25 cellular contexts compared by ENCODE assay signal in the genomic region with DNA sequence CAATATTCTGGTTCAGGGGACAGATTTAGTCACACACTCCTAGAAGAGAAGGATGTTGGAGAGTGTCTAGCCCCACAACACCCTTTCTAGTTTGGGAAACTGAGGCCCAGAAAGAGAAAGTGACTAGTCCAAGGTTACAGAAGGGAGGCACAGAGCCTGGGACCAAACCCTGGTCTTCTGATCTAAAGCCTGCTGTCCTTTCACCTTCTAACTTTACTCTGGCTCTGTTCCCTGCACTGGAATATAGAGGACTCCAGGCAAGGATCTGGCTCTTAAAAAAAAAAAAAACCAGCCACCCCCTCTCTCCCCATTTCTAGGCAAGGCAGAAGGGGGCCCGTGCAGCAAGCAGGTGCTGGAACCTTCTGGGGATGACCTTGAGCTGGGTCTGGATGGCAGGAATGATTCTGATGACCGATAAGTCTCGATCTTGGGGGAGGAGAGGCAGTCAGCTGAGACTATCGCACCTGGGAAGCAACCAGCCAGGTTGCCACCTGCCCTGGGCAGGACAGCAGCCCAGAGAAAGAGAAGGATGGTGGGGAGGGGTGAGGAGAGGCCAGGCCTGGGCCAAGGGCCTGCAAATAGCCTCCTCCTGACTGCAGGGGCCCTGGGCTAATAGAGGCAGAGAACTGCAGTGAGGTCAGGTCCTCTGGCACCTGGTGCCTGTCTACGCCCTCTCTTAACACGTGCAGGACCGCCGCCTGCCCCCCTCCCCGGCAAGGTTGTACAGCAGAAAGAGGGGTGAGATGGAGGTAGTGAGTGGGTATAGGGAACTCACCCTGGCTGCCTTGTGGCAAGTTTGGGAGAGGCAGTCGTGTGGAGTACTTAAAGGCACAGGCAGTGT. TPM values are rescaled to one million over a fixed set of nuclear protein-coding genes. Genes with fewer than 3 reads are reported as not detected.
DNase-seq lines count a peak whose midpoint lies in the region; ATAC-seq and TF ChIP-seq lines count a peak whose summit lies in the region.
"Had no signal": no experiment of that assay in that cellular context is flagged by ENCODE, and none has a peak within 500 bp of the region (broad histone marks: within the 10 kb centered on the region; RNA-seq: fewer than 3 reads in every experiment).

No MANE protein-coding gene starts in this region.

- CTCF ChIA-PET in activated naive CD4-positive, alpha-beta T cell treated with anti-CD3 and anti-CD28 coated beads for 36 hours (lab: Charles Lee), result interaction anchor here (0.6 kb wide), 1 partner anchor 27 kb away, joined by 3 read pairs; no protein-coding TSS in a partner anchor

- H3K14ac ChIP-seq in neuronal stem cell (ENCODE audit: low read length), result no peak overlapping the region

- TF ChIP-seq CTCF in natural killer cell (IDR thresholded peaks at IDR 0.05), result no peak
- TF ChIP-seq CTCF in parathyroid adenoma (IDR thresholded peaks at IDR 0.05), result no peak
- no peak for TF ChIP-seq CTCF in upper lobe of right lung (IDR thresholded peaks at IDR 0.05)

- H2BK15ac ChIP-seq in neuronal stem cell (ENCODE audit: low read length), result no peak overlapping the region

- H3K4me2 ChIP-seq in neuronal stem cell (ENCODE audit: insufficient read depth, low read length, poor library complexity, severe bottlenecking) (no peak overlapping the region), parathyroid adenoma (ENCODE audit: low read length) (peak overlapping the region; percentile 14), GM23248 (ENCODE audit: unreplicated experiment) (no peak overlapping the region)
- H3K4me2 ChIP-seq: A549; BLaER1 treated with 17β-estradiol and CSF1 and Interleukin-3, amounts not matched to agents 10 nM and 100 nM had no signal

- no peak overlapping the region for H2BK5ac ChIP-seq in neuronal stem cell (ENCODE audit: low read length)

- no peak overlapping the region for H3K4me3 Mint-ChIP-seq in natural killer cell treated with Interleukin-12 subunit alpha and Interleukin-12 subunit beta and Interleukin-15 and Interleukin-18, amount 100 ng/mL, for 72 hours
- H3K4me3 Mint-ChIP-seq in natural killer cell, result no peak overlapping the region
- H3K4me3 Mint-ChIP-seq in activated naive CD4-positive, alpha-beta T cell treated with anti-CD3 and anti-CD28 coated beads for 36 hours, result no peak overlapping the region
- no peak overlapping the region for H3K4me3 Mint-ChIP-seq in naive thymus-derived CD8-positive, alpha-beta T cell
- H3K4me3 Mint-ChIP-seq: CD14-positive monocyte; CD4-positive, alpha-beta T cell; CD8-positive, alpha-beta memory T cell; HFFc6 had no signal

- DNase-seq in natural killer cell treated with Interleukin-12 subunit alpha and Interleukin-12 subunit beta and Interleukin-15 and Interleukin-18, amount 100 ng/mL, for 72 hours (ENCODE audit: low spot score), result no peak
- DNase-seq in natural killer cell (no peak), neuronal stem cell (ENCODE audit: low spot score) (no peak), upper lobe of right lung (no peak), GM23248 (no peak)
- DNase-seq in activated naive CD4-positive, alpha-beta T cell treated with anti-CD3 and anti-CD28 coated beads for 36 hours, result no peak
- no peak for DNase-seq in naive thymus-derived CD8-positive, alpha-beta T cell
- DNase-seq: 8988T; ACHN; AML-193; BE2C; CD4-positive, alpha-beta T cell; CD8-positive, alpha-beta memory T cell; DMS 273 treated with DMSO at 0.1 percent for 48 hours; DMS79 treated with DMSO at 0.1 percent for 48 hours; GF-D8; HFFc6 had no signal

- peaks cover 7 to 8% of the 10 kb centered on the region in 2 donors for H3K27me3 Mint-ChIP-seq in natural killer cell treated with Interleukin-12 subunit alpha and Interleukin-12 subunit beta and Interleukin-15 and Interleukin-18, amount 100 ng/mL, for 72 hours
- H3K27me3 Mint-ChIP-seq in natural killer cell (ENCODE audit: low read depth in 2 of 2), result peaks cover 4 to 7% of the 10 kb centered on the region in 2 donors
- H3K27me3 Mint-ChIP-seq in activated naive CD4-positive, alpha-beta T cell treated with anti-CD3 and anti-CD28 coated beads for 36 hours (ENCODE audit: low read depth), result no peaks in the 10 kb centered on the region
- H3K27me3 Mint-ChIP-seq in naive thymus-derived CD8-positive, alpha-beta T cell, result peaks cover 0 to 8% (median 4%) of the 10 kb centered on the region in 5 donors
- H3K27me3 Mint-ChIP-seq: CD4-positive, alpha-beta T cell had no signal

- H3K9me2 ChIP-seq in GM23248 (ENCODE audit: insufficient read depth), result no peaks in the 10 kb centered on the region

- H3K27ac Mint-ChIP-seq in natural killer cell treated with Interleukin-12 subunit alpha and Interleukin-12 subunit beta and Interleukin-15 and Interleukin-18, amount 100 ng/mL, for 72 hours, result no peak overlapping the region
- no peak overlapping the region for H3K27ac Mint-ChIP-seq in natural killer cell
- H3K27ac Mint-ChIP-seq in activated naive CD4-positive, alpha-beta T cell treated with anti-CD3 and anti-CD28 coated beads for 36 hours, result no peak overlapping the region
- no peak overlapping the region for H3K27ac Mint-ChIP-seq in naive thymus-derived CD8-positive, alpha-beta T cell
- H3K27ac Mint-ChIP-seq: CD4-positive, alpha-beta T cell; HFFc6 had no signal

- H3K36me3 ChIP-seq in neuronal stem cell (replicated peaks in 1 of 2; ENCODE audit: control insufficient read depth in 2 of 2, insufficient read depth in 2 of 2, low read length in 2 of 2), result no peaks in the 10 kb centered on the region
- no peaks in the 10 kb centered on the region for H3K36me3 ChIP-seq in parathyroid adenoma (ENCODE audit: control insufficient read depth, insufficient read depth, low read length)
- H3K36me3 ChIP-seq in upper lobe of right lung, result no peaks in the 10 kb centered on the region
- no peaks in the 10 kb centered on the region for H3K36me3 ChIP-seq in GM23248 (ENCODE audit: low read depth)
- H3K36me3 ChIP-seq: BE2C; BLaER1 treated with 17β-estradiol and CSF1 and Interleukin-3, amounts not matched to agents 10 nM and 100 nM; HAP-1 had no signal

- WGBS in neuronal stem cell (ENCODE audit: extremely low coverage in 2 of 2, insufficient read length in 2 of 2, insufficient replicate concordance in 1 of 2), 2 donors, result no CpG with 5 or more reads among the region's 10 CpGs
- 21 to 26% methylated on average over 10 of the region's 10 CpGs for WGBS in GM23248 (ENCODE audit: low coverage in 1 of 2, low lambda C conversion rate in 2 of 2, missing lambda C conversion rate in 2 of 2), 2 experiments

- no peaks in the 10 kb centered on the region for H3K9me3 Mint-ChIP-seq in natural killer cell treated with Interleukin-12 subunit alpha and Interleukin-12 subunit beta and Interleukin-15 and Interleukin-18, amount 100 ng/mL, for 72 hours
- H3K9me3 Mint-ChIP-seq in natural killer cell, result no peaks in the 10 kb centered on the region
- no peaks in the 10 kb centered on the region for H3K9me3 Mint-ChIP-seq in activated naive CD4-positive, alpha-beta T cell treated with anti-CD3 and anti-CD28 coated beads for 36 hours
- no peaks in the 10 kb centered on the region for H3K9me3 Mint-ChIP-seq in naive thymus-derived CD8-positive, alpha-beta T cell
- H3K9me3 Mint-ChIP-seq: CD14-positive monocyte; CD4-positive, alpha-beta T cell; CD8-positive, alpha-beta memory T cell; HFFc6 had no signal

- H3K4me3 ChIP-seq in neuronal stem cell (ENCODE audit: low read length in 2 of 2), result no peak overlapping the region
- H3K4me3 ChIP-seq in parathyroid adenoma (ENCODE audit: low read depth, low read length), result no peak overlapping the region
- H3K4me3 ChIP-seq in upper lobe of right lung, result no peak overlapping the region
- H3K4me3 ChIP-seq in GM23248, result no peak overlapping the region
- H3K4me3 ChIP-seq: A549; BLaER1 treated with 17β-estradiol and CSF1 and Interleukin-3, amounts not matched to agents 10 nM and 100 nM; HAP-1 had no signal

- intact Hi-C loops in natural killer cell (cut with micrococcal nuclease), result no loop called here
- intact Hi-C loops in upper lobe of right lung (cut with DNase I), result no loop called here
- intact Hi-C loops in activated naive CD4-positive, alpha-beta T cell treated with anti-CD3 and anti-CD28 coated beads for 36 hours (cut with micrococcal nuclease), result no loop called here

- no peak overlapping the region for H2BK12ac ChIP-seq in neuronal stem cell (ENCODE audit: low read length)

- H3K79me2 ChIP-seq in parathyroid adenoma (no peaks in the 10 kb centered on the region), GM23248 (ENCODE audit: insufficient read depth) (no peaks in the 10 kb centered on the region)

- no peaks in the 10 kb centered on the region for H3K4me1 Mint-ChIP-seq in natural killer cell treated with Interleukin-12 subunit alpha and Interleukin-12 subunit beta and Interleukin-15 and Interleukin-18, amount 100 ng/mL, for 72 hours (ENCODE audit: low read depth in 2 of 2)
- no peaks in the 10 kb centered on the region for H3K4me1 Mint-ChIP-seq in natural killer cell
- H3K4me1 Mint-ChIP-seq in activated naive CD4-positive, alpha-beta T cell treated with anti-CD3 and anti-CD28 coated beads for 36 hours (ENCODE audit: low read depth), result peaks cover 4% of the 10 kb centered on the region
- H3K4me1 Mint-ChIP-seq in naive thymus-derived CD8-positive, alpha-beta T cell, result peaks cover 0 to 1% (median 0%) of the 10 kb centered on the region in 4 donors
- H3K4me1 Mint-ChIP-seq: CD14-positive monocyte; CD8-positive, alpha-beta memory T cell had no signal

- H3K9ac ChIP-seq in neuronal stem cell (ENCODE audit: low read depth, low read length, poor library complexity) (peak overlapping the region; percentile 40), parathyroid adenoma (no peak overlapping the region), GM23248 (no peak overlapping the region)
- H3K9ac ChIP-seq: BLaER1 treated with 17β-estradiol and CSF1 and Interleukin-3, amounts not matched to agents 10 nM and 100 nM had no signal

- H3K27me3 ChIP-seq in neuronal stem cell (ENCODE audit: control insufficient read depth in 3 of 3, insufficient read depth in 3 of 3, low read depth in 1 of 3, low read length in 3 of 3), result peaks cover 0 to 34% (median 0%) of the 10 kb centered on the region in 3 experiments
- H3K27me3 ChIP-seq in parathyroid adenoma (ENCODE audit: control insufficient read depth, insufficient read depth, low read length), result no peaks in the 10 kb centered on the region
- no peaks in the 10 kb centered on the region for H3K27me3 ChIP-seq in upper lobe of right lung
- H3K27me3 ChIP-seq in GM23248 (replicated peaks; ENCODE audit: insufficient read depth), result peaks cover 55% of the 10 kb centered on the region
- H3K27me3 ChIP-seq: BE2C; BLaER1 treated with 17β-estradiol and CSF1 and Interleukin-3, amounts not matched to agents 10 nM and 100 nM had no signal

- H3K4me1 ChIP-seq in neuronal stem cell (ENCODE audit: control insufficient read depth in 2 of 2, insufficient read depth in 1 of 2, low read depth in 1 of 2, low read length in 2 of 2), result no peaks in the 10 kb centered on the region
- H3K4me1 ChIP-seq in parathyroid adenoma, result no peaks in the 10 kb centered on the region
- no peaks in the 10 kb centered on the region for H3K4me1 ChIP-seq in upper lobe of right lung
- no peaks in the 10 kb centered on the region for H3K4me1 ChIP-seq in GM23248 (ENCODE audit: insufficient read depth)
- H3K4me1 ChIP-seq: A549, BE2C, HAP-1 had no signal

- H3F3A ChIP-seq in GM23248 (ENCODE audit: insufficient read depth), result no peaks in the 10 kb centered on the region

- in situ Hi-C loops in GM23248 (cut with MboI), result no loop called here

- peak overlapping the region; percentile 44 for H3K18ac ChIP-seq in neuronal stem cell (ENCODE audit: low read length)

- H3K27ac ChIP-seq in neuronal stem cell (replicated peaks; ENCODE audit: low read length) (no peak overlapping the region), parathyroid adenoma (no peak overlapping the region), upper lobe of right lung (no peak overlapping the region), GM23248 (no peak overlapping the region)
- H3K27ac ChIP-seq: A549; BLaER1 treated with 17β-estradiol and CSF1 and Interleukin-3, amounts not matched to agents 10 nM and 100 nM had no signal

- no peaks in the 10 kb centered on the region for H4K20me1 ChIP-seq in GM23248 (ENCODE audit: insufficient read depth)
- H4K20me1 ChIP-seq: BLaER1 treated with 17β-estradiol and CSF1 and Interleukin-3, amounts not matched to agents 10 nM and 100 nM had no signal

- POLR2A ChIA-PET in naive thymus-derived CD8-positive, alpha-beta T cell (lab: Charles Lee), result no interaction called here

- H3K36me3 Mint-ChIP-seq in natural killer cell treated with Interleukin-12 subunit alpha and Interleukin-12 subunit beta and Interleukin-15 and Interleukin-18, amount 100 ng/mL, for 72 hours, result no peaks in the 10 kb centered on the region
- H3K36me3 Mint-ChIP-seq in natural killer cell, result no peaks in the 10 kb centered on the region
- no peaks in the 10 kb centered on the region for H3K36me3 Mint-ChIP-seq in activated naive CD4-positive, alpha-beta T cell treated with anti-CD3 and anti-CD28 coated beads for 36 hours (ENCODE audit: low read depth)
- no peaks in the 10 kb centered on the region for H3K36me3 Mint-ChIP-seq in naive thymus-derived CD8-positive, alpha-beta T cell
- H3K36me3 Mint-ChIP-seq: CD14-positive monocyte; CD8-positive, alpha-beta memory T cell had no signal

- no peak overlapping the region for H4K8ac ChIP-seq in neuronal stem cell (ENCODE audit: low read depth, low read length)

- H2BK120ac ChIP-seq in neuronal stem cell (ENCODE audit: low read depth, low read length), result no peak overlapping the region

- H2AK5ac ChIP-seq in neuronal stem cell (ENCODE audit: low read depth, low read length), result no peak overlapping the region

- H3K79me1 ChIP-seq in neuronal stem cell (ENCODE audit: low read depth, low read length), result no peaks in the 10 kb centered on the region

- ATAC-seq in natural killer cell treated with Interleukin-12 subunit alpha and Interleukin-12 subunit beta and Interleukin-15 and Interleukin-18, amount 100 ng/mL, for 72 hours, result peak; percentile 25 to 32
- ATAC-seq in natural killer cell (no peak), upper lobe of right lung (peak; percentile 18)
- no peak for ATAC-seq in naive thymus-derived CD8-positive, alpha-beta T cell
- ATAC-seq: A549 had no signal

- H4K91ac ChIP-seq in neuronal stem cell (ENCODE audit: low read depth, low read length, poor library complexity), result no peak overlapping the region

- H3K23ac ChIP-seq in neuronal stem cell (ENCODE audit: low read depth, low read length, poor library complexity), result no peak overlapping the region

- no peak overlapping the region for H3K4ac ChIP-seq in neuronal stem cell (ENCODE audit: low read length)

- H2AFZ ChIP-seq in neuronal stem cell (ENCODE audit: low read length), result no peak overlapping the region
- peak overlapping the region; percentile 56 for H2AFZ ChIP-seq in parathyroid adenoma
- no peak overlapping the region for H2AFZ ChIP-seq in GM23248

- H3K9me3 ChIP-seq in neuronal stem cell (replicated peaks in 1 of 2; ENCODE audit: control insufficient read depth in 2 of 2, insufficient read depth in 1 of 2, low read depth in 1 of 2, low read length in 2 of 2) (no peaks in the 10 kb centered on the region), parathyroid adenoma (ENCODE audit: control insufficient read depth, low read length) (no peaks in the 10 kb centered on the region), upper lobe of right lung (no peaks in the 10 kb centered on the region), GM23248 (ENCODE audit: low read depth) (no peaks in the 10 kb centered on the region)
- H3K9me3 ChIP-seq: A549; BE2C; BLaER1 treated with 17β-estradiol and CSF1 and Interleukin-3, amounts not matched to agents 10 nM and 100 nM; HAP-1 had no signal

RNA-seq across cellular contexts. Expression of gene RHCG, which starts 30.4 kb away (rescaled TPM):
- total RNA-seq in natural killer cell treated with Interleukin-12 subunit alpha and Interleukin-12 subunit beta and Interleukin-15 and Interleukin-18, amount 100 ng/mL, for 72 hours, result not detected
- not detected for total RNA-seq in natural killer cell
- polyA plus RNA-seq in neuronal stem cell (2013, experiment 1 of 2), result not detected
- not detected for polyA plus RNA-seq in neuronal stem cell (2013, experiment 2 of 2)
- total RNA-seq in upper lobe of right lung, result not detected
- total RNA-seq in GM23248 (2014; rRNA removed; shearing (Covaris generic)), result not detected in 2 replicates
- polyA plus RNA-seq in GM23248 (2016; fragmentation: Nextera tagmentation; extraction: Ambion mirVana), result not detected in 2 replicates
- total RNA-seq in activated naive CD4-positive, alpha-beta T cell treated with anti-CD3 and anti-CD28 coated beads for 36 hours, result not detected
- total RNA-seq in naive thymus-derived CD8-positive, alpha-beta T cell, result not detected
- not detected for polyA plus RNA-seq in naive thymus-derived CD8-positive, alpha-beta T cell
- total RNA-seq: CD4-positive, alpha-beta T cell; CD8-positive, alpha-beta memory T cell; Daoy; G401; H4; HFFc6 had no signal
- polyA plus RNA-seq: CD14-positive monocyte; CD8-positive, alpha-beta memory T cell had no signal

RNA-seq across cellular contexts. Expression of gene TICRR, which starts 48.4 kb away (rescaled TPM):
- total RNA-seq in natural killer cell treated with Interleukin-12 subunit alpha and Interleukin-12 subunit beta and Interleukin-15 and Interleukin-18, amount 100 ng/mL, for 72 hours, result 10 to 100 TPM; 12.9 to 42.1 TPM
- under 1 TPM; 0.13 to 0.59 (median 0.14) TPM for total RNA-seq in natural killer cell
- 10.9 TPM for polyA plus RNA-seq in neuronal stem cell (2013, experiment 1 of 2)
- 10.9 TPM for polyA plus RNA-seq in neuronal stem cell (2013, experiment 2 of 2)
- 0.09 TPM for total RNA-seq in upper lobe of right lung
- 2.3 and 2.4 TPM in 2 replicates for total RNA-seq in GM23248 (2014; rRNA removed; shearing (Covaris generic))
- 1.2 and 1.3 TPM in 2 replicates for polyA plus RNA-seq in GM23248 (2016; fragmentation: Nextera tagmentation; extraction: Ambion mirVana)
- 10 to 100 TPM; 20.7 to 21.0 TPM for total RNA-seq in activated naive CD4-positive, alpha-beta T cell treated with anti-CD3 and anti-CD28 coated beads for 36 hours
- total RNA-seq in naive thymus-derived CD8-positive, alpha-beta T cell, result under 1 TPM; 0.05 to 0.16 TPM
- polyA plus RNA-seq in naive thymus-derived CD8-positive, alpha-beta T cell, result not detected
- polyA plus RNA-seq: CD14-positive monocyte; CD8-positive, alpha-beta memory T cell had no signal

Comparison
In these comparisons a context has a peak if more than half of its experiments do, and no peak if none do; other contexts are left out.
1. ATAC-seq: peak in natural killer cell treated with Interleukin-12 subunit alpha and Interleukin-12 subunit beta and Interleukin-15 and Interleukin-18, amount 100 ng/mL, for 72 hours (2 of 2) and upper lobe of right lung (single experiment); none in natural killer cell (0 of 3) and naive thymus-derived CD8-positive, alpha-beta T cell (0 of 2).